ENCODE assay signal across 8 cellular contexts in genomic region chr21:40950970-40951369, GRCh38.
"Had no signal": no experiment of that assay in that cellular context is flagged by ENCODE, and none has a peak within 500 bp of the region (broad histone marks: within the 10 kb centered on the region; RNA-seq: fewer than 3 reads in every experiment).

No MANE protein-coding gene starts in this region.

- ATAC-seq: HCT116, K562 had no signal

- H3K4me3 ChIP-seq: GM23248, HAP-1, K562 had no signal

- H2AFZ ChIP-seq: GM23248 had no signal

- H3K4me1 ChIP-seq: HAP-1 had no signal

- H3K27ac Mint-ChIP-seq: HFFc6 had no signal

- H3K27ac ChIP-seq: GM23248 had no signal

- DNase-seq: GM23248, GOT3, H7, HFFc6, IMR-90 had no signal

- H3K36me3 ChIP-seq: HAP-1 had no signal

- H3K9me3 ChIP-seq: HAP-1 had no signal

- H3K4me3 Mint-ChIP-seq: HFFc6 had no signal
